In the genomic region with DNA sequence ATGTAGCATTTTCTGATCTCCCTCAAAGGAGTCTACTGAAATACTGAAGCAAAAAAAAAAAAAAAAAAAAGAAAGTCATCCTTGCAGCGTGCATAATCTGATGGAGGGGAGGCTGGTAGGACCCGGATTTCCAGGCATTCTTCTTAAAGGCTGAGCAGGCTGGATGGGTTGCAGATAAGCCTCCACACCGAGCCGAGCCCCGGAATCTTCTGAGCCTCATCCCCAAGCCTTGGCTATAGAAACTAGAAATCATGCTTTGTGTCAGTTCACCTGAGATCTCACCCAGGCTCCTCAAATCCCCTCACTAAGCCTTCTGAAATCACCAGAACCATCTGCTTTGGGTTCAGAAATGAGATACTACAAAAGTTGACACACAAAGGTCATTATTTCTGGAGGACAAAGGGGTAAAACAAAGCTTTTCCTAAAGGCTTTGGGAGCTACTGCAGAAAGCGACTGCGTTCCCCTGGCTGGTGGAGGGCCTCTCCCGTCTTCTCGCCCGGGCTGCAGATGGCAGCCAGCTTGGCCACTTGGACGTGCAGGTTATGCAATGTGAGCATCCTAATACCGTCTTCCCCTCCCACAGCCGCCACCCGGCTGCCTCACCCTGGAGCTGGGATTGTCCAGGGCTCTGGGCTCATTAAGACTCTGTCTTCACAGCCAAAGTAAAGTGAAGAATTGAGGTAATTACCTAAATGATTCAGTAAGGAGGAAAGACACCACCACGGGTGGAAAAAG, we compare ENCODE assay signal across 12 cellular contexts. TPM values are rescaled to one million over a fixed set of nuclear protein-coding genes. Genes with fewer than 3 reads are reported as not detected.
A peak's percentile ranks its signal among the peaks of the same experiment; 100 is the strongest.
DNase-seq lines count a peak whose midpoint lies in the region; ATAC-seq and TF ChIP-seq lines count a peak whose summit lies in the region.
"Had no signal": no experiment of that assay in that cellular context is flagged by ENCODE, and none has a peak within 500 bp of the region (broad histone marks: within the 10 kb centered on the region; RNA-seq: fewer than 3 reads in every experiment).

No MANE protein-coding gene starts in this region.

- H4K20me1 ChIP-seq in Karpas-422 (ENCODE audit: insufficient read depth, low read depth, low read length), result no peaks in the 10 kb centered on the region

- no peak overlapping the region for H4K91ac ChIP-seq in mesenchymal stem cell (ENCODE audit: low read length)

- H3K4me3 ChIP-seq in Panc1 (ENCODE audit: low read depth in 2 of 2, low read length in 2 of 2), result no peak overlapping the region
- no peak overlapping the region for H3K4me3 ChIP-seq in mesenchymal stem cell (ENCODE audit: insufficient read depth in 1 of 2, low read depth in 1 of 2, low read length in 2 of 2)
- no peak overlapping the region for H3K4me3 ChIP-seq in psoas muscle
- H3K4me3 ChIP-seq in Karpas-422 (ENCODE audit: low read length), result no peak overlapping the region

- POLR2A ChIA-PET in Panc1 (lab: Charles Lee), result no interaction called here

- no peaks in the 10 kb centered on the region for H3K9me2 ChIP-seq in Karpas-422 (replicated peaks; ENCODE audit: insufficient read depth, low read length)

- no peak overlapping the region for H2BK15ac ChIP-seq in mesenchymal stem cell (ENCODE audit: low read depth, poor library complexity, severe bottlenecking)

- TF ChIP-seq CTCF in Panc1 (IDR thresholded peaks at IDR 0.05) (no peak), psoas muscle (IDR thresholded peaks at IDR 0.05) (no peak)

- no peaks in the 10 kb centered on the region for H3K79me2 ChIP-seq in Karpas-422 (ENCODE audit: low read length)

- H3K4ac ChIP-seq in mesenchymal stem cell (ENCODE audit: low read depth in 1 of 2, low read length in 2 of 2), result no peak overlapping the region

- BruUV-seq in Panc1 (replicated peaks; lab: Mats Ljungman, UMichigan), result no TSS peak

- H3K36me3 ChIP-seq in Panc1 (ENCODE audit: control insufficient read depth, insufficient read depth, low read length), result no peaks in the 10 kb centered on the region
- no peaks in the 10 kb centered on the region for H3K36me3 ChIP-seq in mesenchymal stem cell (ENCODE audit: control insufficient read depth in 1 of 2, insufficient read depth in 2 of 2, low read depth in 1 of 2, low read length in 2 of 2)
- no peaks in the 10 kb centered on the region for H3K36me3 ChIP-seq in psoas muscle (ENCODE audit: insufficient read depth in 1 of 2, low read depth in 1 of 2)
- H3K36me3 ChIP-seq in Karpas-422 (ENCODE audit: insufficient read depth, low read length), result no peaks in the 10 kb centered on the region

- ATAC-seq in Panc1 (no peak), GM19328 (IDR thresholded peaks at IDR 0.05; ENCODE audit: unreplicated experiment) (no peak), psoas muscle (no peak)

- H3K27me3 ChIP-seq in Panc1 (ENCODE audit: control insufficient read depth, insufficient read depth, low read length), result no peaks in the 10 kb centered on the region
- H3K27me3 ChIP-seq in mesenchymal stem cell (ENCODE audit: control insufficient read depth in 1 of 2, insufficient read depth in 1 of 2, low read length in 2 of 2), result peaks cover 48 to 70% of the 10 kb centered on the region in 2 experiments
- peaks cover 0 to 14% (median 4%) of the 10 kb centered on the region in 3 donors for H3K27me3 ChIP-seq in psoas muscle (ENCODE audit: insufficient read depth in 3 of 3, low read length in 2 of 3)
- H3K27me3 ChIP-seq in Karpas-422 (ENCODE audit: low read length), result no peaks in the 10 kb centered on the region

- intact Hi-C loops in Panc1 (cut with micrococcal nuclease; ENCODE audit: unreplicated experiment) (no loop called here), psoas muscle (cut with DNase I) (no loop called here)

- H3K23ac ChIP-seq in mesenchymal stem cell (ENCODE audit: low read length in 2 of 2), result no peak overlapping the region

- H3K4me1 ChIP-seq in Panc1 (ENCODE audit: control insufficient read depth, insufficient read depth, low read length) (peaks cover 44% of the 10 kb centered on the region), mesenchymal stem cell (ENCODE audit: control insufficient read depth, insufficient read depth, low read depth, low read length) (peaks cover 6% of the 10 kb centered on the region), psoas muscle (no peaks in the 10 kb centered on the region), Karpas-422 (ENCODE audit: low read length) (no peaks in the 10 kb centered on the region)

- H4K8ac ChIP-seq in mesenchymal stem cell (ENCODE audit: low read length), result no peak overlapping the region

- no peak overlapping the region for H2BK12ac ChIP-seq in mesenchymal stem cell (ENCODE audit: low read length in 2 of 2)

- no peak overlapping the region for H3K18ac ChIP-seq in mesenchymal stem cell (ENCODE audit: low read depth in 1 of 2, low read length in 2 of 2)

- H3K27ac ChIP-seq in Panc1 (ENCODE audit: low read length) (peak overlapping the region; percentile 44), mesenchymal stem cell (ENCODE audit: low read length, poor library complexity, severe bottlenecking) (no peak overlapping the region), psoas muscle (no peak overlapping the region), Karpas-422 (ENCODE audit: low read length) (no peak overlapping the region)
- H3K27ac ChIP-seq: 22Rv1 had no signal

- CTCF ChIA-PET in Panc1 (lab: Charles Lee), result interaction anchor here (0.7 kb wide), 1 partner anchor 45 kb away, joined by 3 read pairs; no protein-coding TSS in a partner anchor

- no peak overlapping the region for H2AK5ac ChIP-seq in mesenchymal stem cell (ENCODE audit: low read length, severe bottlenecking)

- WGBS in mesenchymal stem cell, result 92% methylated on average over 15 of the region's 15 CpGs
- 83 to 85% (median 84%) methylated on average over 15 of the region's 15 CpGs for WGBS in psoas muscle, 3 donors

- H3K9me3 ChIP-seq in Panc1 (ENCODE audit: control insufficient read depth, insufficient read depth, low read depth, low read length), result no peaks in the 10 kb centered on the region
- H3K9me3 ChIP-seq in mesenchymal stem cell (ENCODE audit: control insufficient read depth, low read length), result no peaks in the 10 kb centered on the region
- no peaks in the 10 kb centered on the region for H3K9me3 ChIP-seq in psoas muscle
- no peaks in the 10 kb centered on the region for H3K9me3 ChIP-seq in Karpas-422 (ENCODE audit: low read length)

- H2AFZ ChIP-seq in mesenchymal stem cell (ENCODE audit: low read depth, low read length) (peak overlapping the region; percentile 7), Karpas-422 (ENCODE audit: low read length) (no peak overlapping the region)

- H3K14ac ChIP-seq in mesenchymal stem cell (ENCODE audit: low read length in 2 of 2), result no peak overlapping the region

- in situ Hi-C loops in Panc1 (cut with HindIII; ENCODE audit: low pct_unique_long_range_greater_than_20kb, low sequenced_read_pairs), result no loop called here

- DNase-seq in DMS 273 (lab: John Stamatoyannopoulos, UW; ENCODE audit: unreplicated experiment) (peak; percentile 16), DMS 273 treated with DMSO at 0.1 percent for 48 hours (lab: John Stamatoyannopoulos, UW) (no peak), Panc1 (ENCODE audit: low read depth, low spot score) (no peak), mesenchymal stem cell (no peak), GDM1 (lab: John Stamatoyannopoulos, UW) (no peak), psoas muscle (no peak), Karpas-422 (no peak)
- DNase-seq: CD8-positive, alpha-beta memory T cell; KG1 had no signal

- H3K9ac ChIP-seq in mesenchymal stem cell (ENCODE audit: low read length) (no peak overlapping the region), Karpas-422 (ENCODE audit: low read length) (no peak overlapping the region)

- H2BK5ac ChIP-seq in mesenchymal stem cell (ENCODE audit: low read depth, low read length, poor library complexity, severe bottlenecking), result no peak overlapping the region

- H3K79me1 ChIP-seq in mesenchymal stem cell (replicated peaks; ENCODE audit: low read length, poor library complexity, severe bottlenecking), result no peaks in the 10 kb centered on the region

- H3K4me2 ChIP-seq in mesenchymal stem cell (ENCODE audit: low read length, poor library complexity, severe bottlenecking) (no peak overlapping the region), Karpas-422 (ENCODE audit: low read depth, low read length, poor library complexity, severe bottlenecking) (no peak overlapping the region)

- no peak overlapping the region for H2BK120ac ChIP-seq in mesenchymal stem cell (ENCODE audit: low read depth, low read length)

RNA-seq across cellular contexts. Expression of a gene that starts 4.7 kb away (rescaled TPM):
- 40.3 TPM for total RNA-seq in Panc1 (2021; ENCODE audit: unreplicated experiment)
- polyA plus RNA-seq in Panc1 (2012; ENCODE audit: insufficient read length), result 37.7 TPM
- 0.04 TPM for polyA plus RNA-seq in mesenchymal stem cell (2013, experiment 1 of 2)
- 0.03 TPM for polyA plus RNA-seq in mesenchymal stem cell (2013, experiment 2 of 2)
- not detected for total RNA-seq in psoas muscle
- under 1 TPM in 1 of 3 donors, not detected in 2; 0.03 TPM for polyA plus RNA-seq in psoas muscle
- not detected in 2 replicates for total RNA-seq in Karpas-422 (2014; rRNA removed; shearing (Covaris generic); ENCODE audit: low replicate concordance)
- total RNA-seq: CD8-positive, alpha-beta memory T cell had no signal
- polyA plus RNA-seq: CD8-positive, alpha-beta memory T cell; IgD-negative memory B cell had no signal

Comparison
In these comparisons a context has a peak if more than half of its experiments do, and no peak if none do; other contexts are left out.
1. RNA of a gene that starts 4.7 kb away (total RNA-seq): 40.3 TPM in Panc1 (single experiment); not detected in psoas muscle and not detected in Karpas-422; every median in the first group is over 10 times any median in the second.